ENCODE assay signal across 16 cellular contexts in the genomic region with DNA sequence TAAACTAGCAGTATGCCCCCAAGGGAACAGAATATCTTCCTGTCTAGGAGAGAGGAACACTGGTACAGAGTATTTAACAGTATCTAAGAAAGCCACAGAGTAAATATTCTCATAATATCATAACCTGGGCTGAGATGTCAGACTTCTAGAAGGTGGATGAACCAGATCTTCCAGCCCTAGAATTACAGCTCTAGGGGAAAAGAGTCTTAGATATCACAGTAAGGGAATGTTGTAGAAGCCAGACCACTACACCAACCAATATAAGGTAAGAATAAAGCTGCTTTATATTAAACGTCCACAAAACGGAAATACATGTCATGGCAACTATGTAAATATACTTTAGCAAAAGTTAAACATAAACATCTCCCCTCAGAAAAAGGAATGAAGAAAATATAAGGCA. TPM values are rescaled to one million over a fixed set of nuclear protein-coding genes. Genes with fewer than 3 reads are reported as not detected.
DNase-seq lines count a peak whose midpoint lies in the region; ATAC-seq and TF ChIP-seq lines count a peak whose summit lies in the region.
"Had no signal": no experiment of that assay in that cellular context is flagged by ENCODE, and none has a peak within 500 bp of the region (broad histone marks: within the 10 kb centered on the region; RNA-seq: fewer than 3 reads in every experiment).

No MANE protein-coding gene starts in this region.

- DNase-seq in mammary epithelial cell (peak; percentile 8), breast epithelium (ENCODE audit: low spot score in 2 of 2) (no peak), iris pigment epithelial cell (ENCODE audit: low read depth) (peak; percentile 8), NCI-H1694 (lab: John Stamatoyannopoulos, UW) (no peak), NCI-H2171 treated with DMSO at 0.1 percent for 48 hours (lab: John Stamatoyannopoulos, UW) (no peak), COLO668 (lab: John Stamatoyannopoulos, UW; ENCODE audit: unreplicated experiment) (no peak)
- no peak for DNase-seq in activated naive CD8-positive, alpha-beta T cell treated with anti-CD3 and anti-CD28 coated beads for 36 hours
- DNase-seq: DND-41; effector CD4-positive, alpha-beta T cell; gastrocnemius medialis; NCI-H1694 treated with DMSO at 0.1 percent for 48 hours; NCI-H524 treated with DMSO at 0.1 percent for 48 hours had no signal

- H3K27me3 ChIP-seq in mammary epithelial cell (ENCODE audit: insufficient read depth, low read length) (no peaks in the 10 kb centered on the region), breast epithelium (no peaks in the 10 kb centered on the region)
- H3K27me3 ChIP-seq: gastrocnemius medialis had no signal

- intact Hi-C loops in mammary epithelial cell (cut with micrococcal nuclease): no loop called here
- intact Hi-C loops in breast epithelium (cut with DNase I; ENCODE audit: low total_unique reads): no loop called here

- peak overlapping the region; percentile 12 for H3K4me3 Mint-ChIP-seq in activated naive CD8-positive, alpha-beta T cell treated with anti-CD3 and anti-CD28 coated beads for 36 hours

- H3K4me1 ChIP-seq in mammary epithelial cell (ENCODE audit: insufficient read depth, low read length) (no peaks in the 10 kb centered on the region), breast epithelium (peaks cover 0 to 12% of the 10 kb centered on the region in 2 donors)

- peaks cover 9% of the 10 kb centered on the region for H3K36me3 ChIP-seq in mammary epithelial cell (ENCODE audit: insufficient read depth, low read length)
- H3K36me3 ChIP-seq in breast epithelium: peaks cover 4% of the 10 kb centered on the region

- 25% methylated on average over 2 of the region's 2 CpGs for WGBS in mammary epithelial cell (ENCODE audit: low coverage, missing lambda C conversion rate)

- peaks cover 50% of the 10 kb centered on the region for H3K36me3 Mint-ChIP-seq in activated naive CD8-positive, alpha-beta T cell treated with anti-CD3 and anti-CD28 coated beads for 36 hours

- peak overlapping the region; percentile 87 for H3K27ac Mint-ChIP-seq in activated naive CD8-positive, alpha-beta T cell treated with anti-CD3 and anti-CD28 coated beads for 36 hours

- H3K4me3 ChIP-seq in mammary epithelial cell (replicated peaks in 1 of 3; ENCODE audit: insufficient read depth in 1 of 3, low read depth in 2 of 3, low read length in 3 of 3): no peak overlapping the region
- no peak overlapping the region for H3K4me3 ChIP-seq in breast epithelium
- H3K4me3 ChIP-seq: gastrocnemius medialis had no signal

- H3K27me3 Mint-ChIP-seq in activated naive CD8-positive, alpha-beta T cell treated with anti-CD3 and anti-CD28 coated beads for 36 hours: no peaks in the 10 kb centered on the region
- H3K27me3 Mint-ChIP-seq: brain had no signal

- H3K79me2 ChIP-seq in mammary epithelial cell (ENCODE audit: insufficient read depth, low read length): peaks cover 77% of the 10 kb centered on the region

- no peak overlapping the region for H2AFZ ChIP-seq in mammary epithelial cell (ENCODE audit: low read depth, low read length)

- no TSS peak for BruUV-seq in mammary epithelial cell (replicated peaks; lab: Mats Ljungman, UMichigan)

- CTCF ChIA-PET in mammary epithelial cell (lab: Charles Lee; ENCODE audit: low non-redundant PET): no interaction called here

- no peak overlapping the region for H3K9ac ChIP-seq in mammary epithelial cell (ENCODE audit: insufficient read depth, low read length)
- H3K9ac ChIP-seq: KMS-11 had no signal

- H4K20me1 ChIP-seq in mammary epithelial cell (ENCODE audit: insufficient read depth, low read length): peaks cover 9% of the 10 kb centered on the region

- peaks cover 66% of the 10 kb centered on the region for H3K4me1 Mint-ChIP-seq in activated naive CD8-positive, alpha-beta T cell treated with anti-CD3 and anti-CD28 coated beads for 36 hours

- in situ Hi-C loops in mammary epithelial cell (cut with MboI; ENCODE audit: low sequenced_read_pairs in 2 of 2): no loop called here

- H3K9me3 Mint-ChIP-seq in activated naive CD8-positive, alpha-beta T cell treated with anti-CD3 and anti-CD28 coated beads for 36 hours: no peaks in the 10 kb centered on the region

- dilution Hi-C loops in mammary epithelial cell (cut with HindIII; ENCODE audit: low sequenced_read_pairs): no loop called here

- no peak for ATAC-seq in GM21423 (IDR thresholded peaks at IDR 0.05; ENCODE audit: unreplicated experiment)
- ATAC-seq: gastrocnemius medialis had no signal

- TF ChIP-seq CTCF in mammary epithelial cell (conservative IDR thresholded peaks at IDR 0.05 in 1 of 2, IDR thresholded peaks at IDR 0.05 in 1 of 2; ENCODE audit: extremely low read depth in 1 of 2, insufficient read depth in 1 of 2, low read depth in 1 of 2, low read length in 2 of 2): no peak
- no peak for TF ChIP-seq CTCF in breast epithelium (IDR thresholded peaks at IDR 0.05)

- H3K9me3 ChIP-seq in mammary epithelial cell (replicated peaks; ENCODE audit: insufficient read depth, low read length) (no peaks in the 10 kb centered on the region), breast epithelium (no peaks in the 10 kb centered on the region)
- H3K9me3 ChIP-seq: gastrocnemius medialis had no signal

- H3K27ac ChIP-seq in mammary epithelial cell (ENCODE audit: insufficient read depth, low read depth, low read length) (no peak overlapping the region), breast epithelium (no peak overlapping the region)
- H3K27ac ChIP-seq: gastrocnemius medialis, HL-60, KMS-11 had no signal

- no peak for TF ChIP-seq POLR2A in breast epithelium (IDR thresholded peaks at IDR 0.05)

- no peak overlapping the region for H3K4me2 ChIP-seq in mammary epithelial cell (ENCODE audit: insufficient read depth, low read depth, low read length)
- H3K4me2 ChIP-seq: KMS-11 had no signal

RNA-seq across cellular contexts. Expression of a gene that starts 12.4 kb away (rescaled TPM):
- total RNA-seq in mammary epithelial cell (100 to 1,000 TPM in 1 of 2 donors, 10 to 100 TPM in 1; 97.6 to 153 TPM), breast epithelium (100 to 1,000 TPM; 198 to 375 (median 242) TPM)
- 47.4 TPM for polyA plus RNA-seq in mammary epithelial cell
- 34.4 TPM for polyA minus RNA-seq in mammary epithelial cell
- 10 to 100 TPM; 47.7 to 48.0 TPM for total RNA-seq in activated naive CD8-positive, alpha-beta T cell treated with anti-CD3 and anti-CD28 coated beads for 36 hours

RNA-seq across cellular contexts. Expression of a gene that starts 59.8 kb away (rescaled TPM):
- 10 to 100 TPM in 1 of 2 donors, 1 to 10 TPM in 1; 8.0 to 10.7 TPM for total RNA-seq in mammary epithelial cell
- polyA plus RNA-seq in mammary epithelial cell: 10.4 TPM
- 14.1 TPM for polyA minus RNA-seq in mammary epithelial cell
- 10 to 100 TPM; 19.4 to 35.0 (median 29.8) TPM for total RNA-seq in breast epithelium
- 10 to 100 TPM; 23.0 to 25.3 TPM for total RNA-seq in activated naive CD8-positive, alpha-beta T cell treated with anti-CD3 and anti-CD28 coated beads for 36 hours

Comparison
In these comparisons a context has a peak if more than half of its experiments do, and no peak if none do; other contexts are left out.
1. DNase-seq: peak in mammary epithelial cell (single experiment) and iris pigment epithelial cell (single experiment); none in breast epithelium (0 of 2), activated naive CD8-positive, alpha-beta T cell treated with anti-CD3 and anti-CD28 coated beads for 36 hours (single experiment), NCI-H1694 (single experiment), NCI-H2171 treated with DMSO at 0.1 percent for 48 hours (single experiment) and COLO668 (single experiment).